11 cellular contexts compared by ENCODE assay signal in the genomic region with DNA sequence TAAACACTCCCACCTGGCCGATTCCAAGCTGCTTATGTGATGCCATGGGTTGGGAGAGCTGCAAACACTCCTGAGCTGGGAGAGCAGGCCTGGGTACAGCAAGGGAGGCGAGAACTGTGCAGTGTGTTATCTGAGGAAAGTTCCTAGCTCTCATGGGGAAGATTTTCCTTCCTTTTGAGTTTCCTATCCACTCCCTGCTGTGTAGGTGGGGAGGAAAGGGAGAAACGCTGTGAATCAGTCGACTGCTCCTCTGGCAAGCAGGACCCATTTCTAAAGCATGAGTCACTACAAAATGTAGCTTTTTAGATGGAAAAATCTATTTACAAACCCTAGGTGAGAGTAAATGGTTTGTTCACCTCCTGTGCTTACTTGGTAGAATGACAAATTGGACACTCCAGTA.
DNase-seq lines count a peak whose midpoint lies in the region; FAIRE-seq and TF ChIP-seq lines count a peak whose summit lies in the region.
"Had no signal": no experiment of that assay in that cellular context is flagged by ENCODE, and none has a peak within 500 bp of the region (broad histone marks: within the 10 kb centered on the region; RNA-seq: fewer than 3 reads in every experiment).

No MANE protein-coding gene starts in this region.

- no peak for TF ChIP-seq CTCF in AG04450 (IDR thresholded peaks at IDR 0.05; ENCODE audit: low read depth, low read length)
- TF ChIP-seq CTCF in GM10248 (IDR thresholded peaks at IDR 0.05; ENCODE audit: control extremely low read depth, extremely low read depth, low read depth, missing control alignments) = no peak
- no peak for TF ChIP-seq CTCF in prostate gland (IDR thresholded peaks at IDR 0.05)

- intact Hi-C loops in prostate gland (cut with DNase I) = no loop called here

- H3K36me3 ChIP-seq in small intestine (ENCODE audit: control insufficient read depth in 2 of 2, insufficient read depth in 2 of 2, low read length in 2 of 2) (no peaks in the 10 kb centered on the region), prostate gland (no peaks in the 10 kb centered on the region)

- no peak for FAIRE-seq in small intestine (lab: Jason Lieb, UNC)
- FAIRE-seq: GM18507 had no signal

- H3K27ac ChIP-seq in AG04450 (ENCODE audit: low read depth, low read length) (peak overlapping the region; percentile 77), small intestine (ENCODE audit: low read depth in 1 of 2, low read length in 1 of 2) (peak overlapping the region in 1 of 2 donors; percentile 28), prostate gland (no peak overlapping the region)
- H3K27ac ChIP-seq: KMS-11 had no signal

- peaks cover 5% of the 10 kb centered on the region; the same call in 1 of the 2 replicates for H3K9me3 ChIP-seq in AG04450 (ENCODE audit: control insufficient read depth, insufficient read depth, low read length)
- H3K9me3 ChIP-seq in small intestine (ENCODE audit: control insufficient read depth, low read depth) = peaks cover 2% of the 10 kb centered on the region
- H3K9me3 ChIP-seq in prostate gland = no peaks in the 10 kb centered on the region

- H3K27me3 ChIP-seq in AG04450 (ENCODE audit: control insufficient read depth, insufficient read depth, low read length) (no peaks in the 10 kb centered on the region), small intestine (ENCODE audit: control insufficient read depth in 2 of 2, insufficient read depth in 2 of 2, low read length in 2 of 2) (peaks cover 0 to 5% of the 10 kb centered on the region in 2 donors), prostate gland (replicated peaks; ENCODE audit: insufficient read depth) (no peaks in the 10 kb centered on the region)

- H3K4me3 ChIP-seq in AG04450 (ENCODE audit: low read depth, low read length) (no peak overlapping the region), small intestine (ENCODE audit: low read depth in 1 of 2, low read length in 2 of 2) (no peak overlapping the region), prostate gland (no peak overlapping the region)

- DNase-seq in AG04450 (ENCODE audit: low read depth, low spot score) = peak; percentile 59
- peak; percentile 13 for DNase-seq in LoVo (ENCODE audit: low spot score)
- peak; percentile 85 for DNase-seq in dermis blood vessel endothelial cell
- peak; percentile 75 to 83 for DNase-seq in lung microvascular endothelial cell (ENCODE audit: low read depth in 2 of 2)
- DNase-seq in GM10248 (ENCODE audit: extremely low spot score) = no peak
- no peak for DNase-seq in small intestine
- no peak for DNase-seq in prostate gland (ENCODE audit: low spot score)
- DNase-seq in HT-29 (ENCODE audit: low spot score) = no peak
- DNase-seq: activated CD4-positive, CD25-positive, alpha-beta regulatory T cell treated with anti-CD3 and anti-CD28 coated beads, Interleukin-2, amount 50 U/mL, for 72 hours had no signal

- POLR2A ChIA-PET in AG04450 (lab: Yijun Ruan, JAX) (interaction anchor here (0.8 to 1.1 kb wide), 2 partner anchors 38 to 83 kb away, joined by 3 read pairs; no protein-coding TSS in a partner anchor), GM10248 (lab: Yijun Ruan, JAX) (no interaction called here)

- H3K4me1 ChIP-seq in small intestine (ENCODE audit: control insufficient read depth in 2 of 2, insufficient read depth in 1 of 2, low read depth in 1 of 2, low read length in 1 of 2) (peaks cover 0 to 3% of the 10 kb centered on the region in 2 donors), prostate gland (replicated peaks) (peaks cover 3% of the 10 kb centered on the region)

- WGBS in small intestine, 3 donors = 40 to 60% (median 49%) methylated on average over 4 of the region's 4 CpGs
- WGBS in prostate gland = 32% methylated on average over 4 of the region's 4 CpGs

- no peak for TF ChIP-seq POLR2A in prostate gland (IDR thresholded peaks at IDR 0.05)

- CTCF ChIA-PET in AG04450 (lab: Charles Lee) = no interaction called here
- CTCF ChIA-PET in GM10248 (lab: Yijun Ruan, JAX) = interaction anchor here (1.2 kb wide), 1 partner anchor 14 kb away, joined by 4 read pairs; no protein-coding TSS in a partner anchor

Comparison
In these comparisons a context has a peak if more than half of its experiments do, and no peak if none do; other contexts are left out.
1. DNase-seq: peak in AG04450 (single experiment), LoVo (single experiment), dermis blood vessel endothelial cell (single experiment) and lung microvascular endothelial cell (2 of 2); none in GM10248 (single experiment), small intestine (single experiment), prostate gland (single experiment) and HT-29 (single experiment).